23 cellular contexts compared by ENCODE assay signal in genomic region chr19:31102674-31103073, GRCh38.
"Had no signal": no experiment of that assay in that cellular context is flagged by ENCODE, and none has a peak within 500 bp of the region (broad histone marks: within the 10 kb centered on the region; RNA-seq: fewer than 3 reads in every experiment).

No MANE protein-coding gene starts in this region.

- H3K9me3 Mint-ChIP-seq: effector memory CD8-positive, alpha-beta T cell; natural killer cell treated with Interleukin-12 subunit alpha and Interleukin-12 subunit beta and Interleukin-15 and Interleukin-18, amount 100 ng/mL, for 72 hours; neural crest cell; type B pancreatic cell had no signal

- H3K27ac Mint-ChIP-seq: effector memory CD8-positive, alpha-beta T cell; type B pancreatic cell had no signal

- H3K27me3 ChIP-seq: esophagus squamous epithelium, right atrium auricular region, stomach, tibial artery had no signal

- H3K36me3 ChIP-seq: esophagus squamous epithelium, lower lobe of right lung, prostate gland, right atrium auricular region, stomach, tibial artery had no signal

- DNase-seq: cortex of kidney; effector memory CD8-positive, alpha-beta T cell; erythroblast; esophagus squamous epithelium; foreskin melanocyte; left ventricle myocardium superior; lower lobe of right lung; naive B cell; nucleus accumbens; stimulated activated CD4-positive, alpha-beta T cell treated with anti-CD3 and anti-CD28 coated beads, Interleukin-12 subunit alpha, Interleukin-12 subunit beta, amount 100 ng/mL, for 4 hours; stimulated activated CD4-positive, alpha-beta T cell treated with anti-CD3 and anti-CD28 coated beads, Interleukin-1b, Interleukin-23, amount 100 ng/mL, for 48 hours; stimulated activated CD4-positive, alpha-beta T cell treated with anti-CD3 and anti-CD28 coated beads, Interleukin-4, amount 100 ng/mL, for 1 hour; stimulated activated CD8-positive, alpha-beta memory T cell treated with anti-CD3 and anti-CD28 coated beads, Interleukin-4, amount 100 ng/mL, for 48 hours; stimulated activated naive CD4-positive, alpha-beta T cell treated with Interleukin-2 at 50 U/mL for 16 hours; stomach; tibial artery had no signal

- H3K36me3 Mint-ChIP-seq: naive B cell; natural killer cell treated with Interleukin-12 subunit alpha and Interleukin-12 subunit beta and Interleukin-15 and Interleukin-18, amount 100 ng/mL, for 72 hours; type B pancreatic cell had no signal

- H3K4me1 ChIP-seq: esophagus squamous epithelium, lower lobe of right lung, prostate gland, right atrium auricular region, tibial artery had no signal

- H3K27me3 Mint-ChIP-seq: naive B cell had no signal

- H3K9me3 ChIP-seq: esophagus squamous epithelium, lower lobe of right lung, prostate gland, right atrium auricular region, stomach, tibial artery had no signal

- H3K27ac ChIP-seq: esophagus squamous epithelium, lower lobe of right lung, prostate gland, right atrium auricular region, stomach, tibial artery had no signal

- H3K4me3 ChIP-seq: esophagus squamous epithelium, lower lobe of right lung, prostate gland, right atrium auricular region, smooth muscle cell, stomach, tibial artery had no signal

- H3K4me2 ChIP-seq: smooth muscle cell had no signal

- ATAC-seq: effector memory CD8-positive, alpha-beta T cell; left ventricle myocardium superior; lower lobe of right lung; natural killer cell treated with Interleukin-12 subunit alpha and Interleukin-12 subunit beta and Interleukin-15 and Interleukin-18, amount 100 ng/mL, for 72 hours; sciatic nerve had no signal

- H3K4me3 Mint-ChIP-seq: effector memory CD8-positive, alpha-beta T cell; naive B cell; natural killer cell treated with Interleukin-12 subunit alpha and Interleukin-12 subunit beta and Interleukin-15 and Interleukin-18, amount 100 ng/mL, for 72 hours; neural crest cell; type B pancreatic cell had no signal
